1 cellular context compared by ENCODE assay signal in the genomic region with DNA sequence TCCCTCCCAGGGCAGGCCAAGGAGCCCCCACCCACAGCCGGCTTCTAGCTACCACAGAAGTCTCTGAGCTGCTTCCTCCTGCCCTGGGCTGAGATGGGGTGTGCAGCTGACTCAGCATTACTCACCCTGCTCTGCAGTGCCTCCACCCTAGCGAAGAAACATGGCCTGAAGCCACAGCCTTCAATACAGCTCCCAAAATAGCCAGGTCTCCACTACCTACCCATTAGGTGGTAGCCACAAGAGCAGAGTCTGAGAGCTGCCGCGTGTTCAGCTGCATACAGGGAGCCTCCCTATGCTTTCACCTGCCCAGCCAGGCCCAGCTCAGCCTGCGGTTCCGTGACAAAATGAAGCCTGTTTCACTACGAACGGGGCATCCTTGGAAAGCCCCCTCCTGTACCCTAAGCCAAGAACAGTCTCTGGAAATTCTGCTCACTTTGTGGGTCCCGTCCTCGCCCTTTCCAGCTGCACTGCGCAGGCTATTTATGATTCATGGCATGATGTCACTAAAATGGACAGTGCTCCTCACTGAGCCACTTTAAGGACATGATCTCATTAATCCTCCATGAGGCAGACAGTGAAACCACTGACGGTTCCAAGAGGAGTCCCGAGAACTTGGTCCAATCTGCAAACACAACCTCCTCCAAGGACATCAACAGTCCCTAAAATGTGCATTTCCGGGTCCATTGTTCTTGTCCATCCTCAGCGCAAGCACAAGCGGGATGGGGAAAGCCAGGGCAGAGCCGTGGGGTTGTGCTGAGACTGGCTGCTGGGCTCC.
TF ChIP-seq lines count a peak whose summit lies in the region.

No MANE protein-coding gene starts in this region.

TF ChIP-seq in K562, 482 proteins besides CTCF, POLR2A, EP300 and RAD21 (continued from another document and continues in another):
- TF ChIP-seq, protein P1, sequence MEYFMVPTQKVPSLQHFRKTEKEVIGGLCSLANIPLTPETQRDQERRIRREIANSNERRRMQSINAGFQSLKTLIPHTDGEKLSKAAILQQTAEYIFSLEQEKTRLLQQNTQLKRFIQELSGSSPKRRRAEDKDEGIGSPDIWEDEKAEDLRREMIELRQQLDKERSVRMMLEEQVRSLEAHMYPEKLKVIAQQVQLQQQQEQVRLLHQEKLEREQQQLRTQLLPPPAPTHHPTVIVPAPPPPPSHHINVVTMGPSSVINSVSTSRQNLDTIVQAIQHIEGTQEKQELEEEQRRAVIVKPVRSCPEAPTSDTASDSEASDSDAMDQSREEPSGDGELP (CRISPR knock-in tag; IDR thresholded peaks at IDR 0.05; ENCODE audit: borderline replicate concordance), result peak; percentile 55; the same call in 1 of the 2 replicates
- TF ChIP-seq, protein P2, sequence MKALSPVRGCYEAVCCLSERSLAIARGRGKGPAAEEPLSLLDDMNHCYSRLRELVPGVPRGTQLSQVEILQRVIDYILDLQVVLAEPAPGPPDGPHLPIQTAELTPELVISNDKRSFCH (CRISPR knock-in tag; IDR thresholded peaks at IDR 0.05), result no peak
- TF ChIP-seq, protein P2 (tag; IDR thresholded peaks at IDR 0.05), result no peak
- TF ChIP-seq MEIS2 (IDR thresholded peaks at IDR 0.05; ENCODE audit: partially characterized antibody), result peak; percentile 8
- TF ChIP-seq, protein P3, sequence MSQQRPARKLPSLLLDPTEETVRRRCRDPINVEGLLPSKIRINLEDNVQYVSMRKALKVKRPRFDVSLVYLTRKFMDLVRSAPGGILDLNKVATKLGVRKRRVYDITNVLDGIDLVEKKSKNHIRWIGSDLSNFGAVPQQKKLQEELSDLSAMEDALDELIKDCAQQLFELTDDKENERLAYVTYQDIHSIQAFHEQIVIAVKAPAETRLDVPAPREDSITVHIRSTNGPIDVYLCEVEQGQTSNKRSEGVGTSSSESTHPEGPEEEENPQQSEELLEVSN (IDR thresholded peaks at IDR 0.05; ENCODE audit: borderline replicate concordance in 1 of 2, extremely low read depth in 1 of 2, insufficient read depth in 1 of 2, insufficient read length in 1 of 2, low read depth in 1 of 2, low read length in 1 of 2, poor library complexity in 1 of 2, severe bottlenecking in 1 of 2), result peak in 1 of 2 experiments; percentile 15
- no peak for TF ChIP-seq NFIC (IDR thresholded peaks at IDR 0.05)
- no peak for TF ChIP-seq YBX1 (IDR thresholded peaks at IDR 0.05)
- no peak for TF ChIP-seq ZNF740 (CRISPR knock-in tag; IDR thresholded peaks at IDR 0.05)
- TF ChIP-seq ZNF740 (tag; IDR thresholded peaks at IDR 0.05), result no peak
- no peak for TF ChIP-seq ZNF561 (CRISPR knock-in tag; conservative IDR thresholded peaks at IDR 0.05)
- no peak for TF ChIP-seq ATF1 (CRISPR knock-in tag; IDR thresholded peaks at IDR 0.05)
- TF ChIP-seq ATF1 (tag; IDR thresholded peaks at IDR 0.05), result no peak
- TF ChIP-seq, protein P4, sequence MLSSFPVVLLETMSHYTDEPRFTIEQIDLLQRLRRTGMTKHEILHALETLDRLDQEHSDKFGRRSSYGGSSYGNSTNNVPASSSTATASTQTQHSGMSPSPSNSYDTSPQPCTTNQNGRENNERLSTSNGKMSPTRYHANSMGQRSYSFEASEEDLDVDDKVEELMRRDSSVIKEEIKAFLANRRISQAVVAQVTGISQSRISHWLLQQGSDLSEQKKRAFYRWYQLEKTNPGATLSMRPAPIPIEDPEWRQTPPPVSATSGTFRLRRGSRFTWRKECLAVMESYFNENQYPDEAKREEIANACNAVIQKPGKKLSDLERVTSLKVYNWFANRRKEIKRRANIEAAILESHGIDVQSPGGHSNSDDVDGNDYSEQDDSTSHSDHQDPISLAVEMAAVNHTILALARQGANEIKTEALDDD (IDR thresholded peaks at IDR 0.05), result no peak
- peak; percentile 30 to 37; a peak in 3 of 4 replicates for TF ChIP-seq NRF1 (conservative IDR thresholded peaks at IDR 0.05 in 1 of 2, IDR thresholded peaks at IDR 0.05 in 1 of 2)
- peak; percentile 62; the same call in 1 of the 2 replicates for TF ChIP-seq GABPB1 (CRISPR knock-in tag; IDR thresholded peaks at IDR 0.05)
- TF ChIP-seq MCM2 (IDR thresholded peaks at IDR 0.05; ENCODE audit: low read depth), result no peak
- peak in 1 of 2 experiments; percentile 58; a peak in 1 of 4 replicates for TF ChIP-seq SRF (CRISPR knock-in tag; IDR thresholded peaks at IDR 0.05)
- no peak for TF ChIP-seq OTX1 (CRISPR knock-in tag; IDR thresholded peaks at IDR 0.05)
- peak; percentile 59; the same call in 1 of the 2 replicates for TF ChIP-seq JUN (IDR thresholded peaks at IDR 0.05; ENCODE audit: borderline replicate concordance, low read depth, low read length)
- no peak for TF ChIP-seq JUN (CRISPR knock-in tag; IDR thresholded peaks at IDR 0.05; ENCODE audit: borderline replicate concordance)
- no peak for TF ChIP-seq LCOR (CRISPR knock-in tag; IDR thresholded peaks at IDR 0.05)
- peak; percentile 98 for TF ChIP-seq MAFG (tag; conservative IDR thresholded peaks at IDR 0.05)
- no peak for TF ChIP-seq FOXA3 (CRISPR knock-in tag; conservative IDR thresholded peaks at IDR 0.05 in 1 of 2, IDR thresholded peaks at IDR 0.05 in 1 of 2)
- peak in 1 of 2 experiments; percentile 33; a peak in 1 of 4 replicates for TF ChIP-seq MAZ (CRISPR knock-in tag; conservative IDR thresholded peaks at IDR 0.05 in 1 of 2, IDR thresholded peaks at IDR 0.05 in 1 of 2)
- TF ChIP-seq FOSL1 (tag; conservative IDR thresholded peaks at IDR 0.05), result peak; percentile 92
- no peak for TF ChIP-seq PRMT5 (CRISPR knock-in tag; IDR thresholded peaks at IDR 0.05)
- TF ChIP-seq ZFX (CRISPR knock-in tag; IDR thresholded peaks at IDR 0.05), result no peak
- TF ChIP-seq FOXA1 (IDR thresholded peaks at IDR 0.05; ENCODE audit: borderline replicate concordance), result no peak
- no peak for TF ChIP-seq PTTG1 (tag; IDR thresholded peaks at IDR 0.05; ENCODE audit: low read depth)
- TF ChIP-seq, protein P5, sequence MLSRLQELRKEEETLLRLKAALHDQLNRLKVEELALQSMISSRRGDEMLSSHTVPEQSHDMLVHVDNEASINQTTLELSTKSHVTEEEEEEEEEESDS (CRISPR knock-in tag; IDR thresholded peaks at IDR 0.05), result no peak
- peak; percentile 70 for TF ChIP-seq JUND (IDR thresholded peaks at IDR 0.05; ENCODE audit: borderline replicate concordance, low read depth, low read length)
- TF ChIP-seq JUND (tag; IDR thresholded peaks at IDR 0.05; ENCODE audit: borderline replicate concordance, low read depth, low read length), result peak; percentile 46; the same call in 2 of the 3 replicates
- TF ChIP-seq KDM5B (IDR thresholded peaks at IDR 0.05; ENCODE audit: insufficient replicate concordance, low read depth, low read length), result no peak
- TF ChIP-seq, protein P6, sequence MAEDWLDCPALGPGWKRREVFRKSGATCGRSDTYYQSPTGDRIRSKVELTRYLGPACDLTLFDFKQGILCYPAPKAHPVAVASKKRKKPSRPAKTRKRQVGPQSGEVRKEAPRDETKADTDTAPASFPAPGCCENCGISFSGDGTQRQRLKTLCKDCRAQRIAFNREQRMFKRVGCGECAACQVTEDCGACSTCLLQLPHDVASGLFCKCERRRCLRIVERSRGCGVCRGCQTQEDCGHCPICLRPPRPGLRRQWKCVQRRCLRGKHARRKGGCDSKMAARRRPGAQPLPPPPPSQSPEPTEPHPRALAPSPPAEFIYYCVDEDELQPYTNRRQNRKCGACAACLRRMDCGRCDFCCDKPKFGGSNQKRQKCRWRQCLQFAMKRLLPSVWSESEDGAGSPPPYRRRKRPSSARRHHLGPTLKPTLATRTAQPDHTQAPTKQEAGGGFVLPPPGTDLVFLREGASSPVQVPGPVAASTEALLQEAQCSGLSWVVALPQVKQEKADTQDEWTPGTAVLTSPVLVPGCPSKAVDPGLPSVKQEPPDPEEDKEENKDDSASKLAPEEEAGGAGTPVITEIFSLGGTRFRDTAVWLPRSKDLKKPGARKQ (CRISPR knock-in tag; IDR thresholded peaks at IDR 0.05), result no peak
- no peak for TF ChIP-seq PCBP1 (IDR thresholded peaks at IDR 0.05; ENCODE audit: low read depth, low read length, poor library complexity, severe bottlenecking)
- TF ChIP-seq ATF7 (IDR thresholded peaks at IDR 0.05), result peak; percentile 52; the same call in 1 of the 2 replicates
- peak; percentile 44 for TF ChIP-seq VEZF1 (CRISPR knock-in tag; IDR thresholded peaks at IDR 0.05)
- no peak for TF ChIP-seq HNRNPLL (IDR thresholded peaks at IDR 0.05; ENCODE audit: low read depth, low read length, poor library complexity, severe bottlenecking)
- no peak for TF ChIP-seq ZNF253 (CRISPR knock-in tag; conservative IDR thresholded peaks at IDR 0.05)
- no peak for TF ChIP-seq ZNF583 (CRISPR knock-in tag; IDR thresholded peaks at IDR 0.05)
- TF ChIP-seq, protein P7, sequence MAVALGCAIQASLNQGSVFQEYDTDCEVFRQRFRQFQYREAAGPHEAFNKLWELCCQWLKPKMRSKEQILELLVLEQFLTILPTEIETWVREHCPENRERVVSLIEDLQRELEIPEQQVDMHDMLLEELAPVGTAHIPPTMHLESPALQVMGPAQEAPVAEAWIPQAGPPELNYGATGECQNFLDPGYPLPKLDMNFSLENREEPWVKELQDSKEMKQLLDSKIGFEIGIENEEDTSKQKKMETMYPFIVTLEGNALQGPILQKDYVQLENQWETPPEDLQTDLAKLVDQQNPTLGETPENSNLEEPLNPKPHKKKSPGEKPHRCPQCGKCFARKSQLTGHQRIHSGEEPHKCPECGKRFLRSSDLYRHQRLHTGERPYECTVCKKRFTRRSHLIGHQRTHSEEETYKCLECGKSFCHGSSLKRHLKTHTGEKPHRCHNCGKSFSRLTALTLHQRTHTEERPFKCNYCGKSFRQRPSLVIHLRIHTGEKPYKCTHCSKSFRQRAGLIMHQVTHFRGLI (CRISPR knock-in tag; IDR thresholded peaks at IDR 0.05), result no peak
- TF ChIP-seq NCOA4 (IDR thresholded peaks at IDR 0.05; ENCODE audit: partially characterized antibody), result no peak
- no peak for TF ChIP-seq BRCA1 (IDR thresholded peaks at IDR 0.05)
- TF ChIP-seq BRCA1 (CRISPR knock-in tag; IDR thresholded peaks at IDR 0.05), result no peak
- TF ChIP-seq ELF4 (CRISPR knock-in tag; IDR thresholded peaks at IDR 0.05), result no peak
- TF ChIP-seq MAFK (IDR thresholded peaks at IDR 0.05; ENCODE audit: low read length), result peak; percentile 99
- TF ChIP-seq, protein P8, sequence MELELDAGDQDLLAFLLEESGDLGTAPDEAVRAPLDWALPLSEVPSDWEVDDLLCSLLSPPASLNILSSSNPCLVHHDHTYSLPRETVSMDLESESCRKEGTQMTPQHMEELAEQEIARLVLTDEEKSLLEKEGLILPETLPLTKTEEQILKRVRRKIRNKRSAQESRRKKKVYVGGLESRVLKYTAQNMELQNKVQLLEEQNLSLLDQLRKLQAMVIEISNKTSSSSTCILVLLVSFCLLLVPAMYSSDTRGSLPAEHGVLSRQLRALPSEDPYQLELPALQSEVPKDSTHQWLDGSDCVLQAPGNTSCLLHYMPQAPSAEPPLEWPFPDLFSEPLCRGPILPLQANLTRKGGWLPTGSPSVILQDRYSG (tag; conservative IDR thresholded peaks at IDR 0.05; ENCODE audit: low read depth), result no peak
- no peak for TF ChIP-seq NR2C2 (CRISPR knock-in tag; IDR thresholded peaks at IDR 0.05)
- TF ChIP-seq NR2C2 (tag; IDR thresholded peaks at IDR 0.05), result no peak
- no peak for TF ChIP-seq SAFB2 (IDR thresholded peaks at IDR 0.05; ENCODE audit: borderline replicate concordance, low read depth, low read length, severe bottlenecking)
- TF ChIP-seq MAFF (IDR thresholded peaks at IDR 0.05; ENCODE audit: low read length), result peak; percentile 97
- TF ChIP-seq MTF1 (CRISPR knock-in tag; IDR thresholded peaks at IDR 0.05; ENCODE audit: borderline replicate concordance), result no peak
- no peak for TF ChIP-seq CREBBP (IDR thresholded peaks at IDR 0.05; ENCODE audit: low read depth, low read length)
- TF ChIP-seq MEF2A (IDR thresholded peaks at IDR 0.05; ENCODE audit: control insufficient read depth, low read depth, low read length), result peak; percentile 76; the same call in 1 of the 2 replicates
- TF ChIP-seq ZNF444 (CRISPR knock-in tag; IDR thresholded peaks at IDR 0.05), result no peak
- TF ChIP-seq ZNF133 (CRISPR knock-in tag; IDR thresholded peaks at IDR 0.05), result no peak
- TF ChIP-seq ARID1B (IDR thresholded peaks at IDR 0.05), result peak; percentile 39; the same call in 1 of the 2 replicates
- TF ChIP-seq, protein P9, sequence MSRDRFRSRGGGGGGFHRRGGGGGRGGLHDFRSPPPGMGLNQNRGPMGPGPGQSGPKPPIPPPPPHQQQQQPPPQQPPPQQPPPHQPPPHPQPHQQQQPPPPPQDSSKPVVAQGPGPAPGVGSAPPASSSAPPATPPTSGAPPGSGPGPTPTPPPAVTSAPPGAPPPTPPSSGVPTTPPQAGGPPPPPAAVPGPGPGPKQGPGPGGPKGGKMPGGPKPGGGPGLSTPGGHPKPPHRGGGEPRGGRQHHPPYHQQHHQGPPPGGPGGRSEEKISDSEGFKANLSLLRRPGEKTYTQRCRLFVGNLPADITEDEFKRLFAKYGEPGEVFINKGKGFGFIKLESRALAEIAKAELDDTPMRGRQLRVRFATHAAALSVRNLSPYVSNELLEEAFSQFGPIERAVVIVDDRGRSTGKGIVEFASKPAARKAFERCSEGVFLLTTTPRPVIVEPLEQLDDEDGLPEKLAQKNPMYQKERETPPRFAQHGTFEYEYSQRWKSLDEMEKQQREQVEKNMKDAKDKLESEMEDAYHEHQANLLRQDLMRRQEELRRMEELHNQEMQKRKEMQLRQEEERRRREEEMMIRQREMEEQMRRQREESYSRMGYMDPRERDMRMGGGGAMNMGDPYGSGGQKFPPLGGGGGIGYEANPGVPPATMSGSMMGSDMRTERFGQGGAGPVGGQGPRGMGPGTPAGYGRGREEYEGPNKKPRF (IDR thresholded peaks at IDR 0.05; ENCODE audit: low read depth, low read length), result no peak
- TF ChIP-seq HNRNPK (IDR thresholded peaks at IDR 0.05; ENCODE audit: low read depth, low read length, poor library complexity, severe bottlenecking), result no peak
- TF ChIP-seq ZNF316 (IDR thresholded peaks at IDR 0.05), result peak; percentile 99
- no peak for TF ChIP-seq HDAC8 (tag; IDR thresholded peaks at IDR 0.05)
- TF ChIP-seq C11orf30 (IDR thresholded peaks at IDR 0.05; ENCODE audit: low read depth), result peak; percentile 99
- no peak for TF ChIP-seq ZSCAN32 (CRISPR knock-in tag; IDR thresholded peaks at IDR 0.05)
